Comparison of ENCODE assay signal across 8 cellular contexts in the genomic region with DNA sequence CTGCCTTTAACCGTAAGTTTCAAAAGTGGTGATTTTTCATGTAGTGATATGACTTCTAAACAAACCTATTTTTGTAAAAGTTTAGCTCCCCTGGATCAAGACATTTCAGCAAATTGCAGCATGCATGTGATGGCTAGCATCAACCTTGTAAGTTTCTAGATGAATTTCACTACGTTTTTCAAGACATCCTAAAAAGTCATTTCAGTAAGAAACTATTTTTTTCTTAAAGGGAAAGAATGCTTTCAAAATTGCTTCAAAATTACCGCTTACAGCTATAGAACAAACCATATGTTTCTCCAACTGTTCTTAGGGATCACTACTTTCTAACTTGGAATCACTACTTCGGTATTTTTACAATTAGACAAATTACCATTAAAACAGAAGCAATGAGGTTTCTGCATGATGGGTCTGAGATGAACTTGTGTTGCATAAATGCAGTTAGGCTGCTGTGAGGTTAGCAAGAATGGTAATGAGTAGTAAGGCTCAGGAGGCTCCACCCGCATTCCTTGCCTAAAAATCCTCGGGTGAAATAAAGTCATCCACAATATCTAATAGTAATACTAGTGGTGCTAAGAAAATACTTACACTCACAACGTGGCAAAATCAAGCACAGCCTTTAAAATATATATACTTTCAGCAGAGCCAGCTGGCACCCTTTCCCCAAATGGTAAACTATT. TPM values are rescaled to one million over a fixed set of nuclear protein-coding genes. Genes with fewer than 3 reads are reported as not detected.
A peak's percentile ranks its signal among the peaks of the same experiment; 100 is the strongest.
DNase-seq lines count a peak whose midpoint lies in the region; ATAC-seq and TF ChIP-seq lines count a peak whose summit lies in the region.

No MANE protein-coding gene starts in this region.

- no peak for TF ChIP-seq POLR2A in ovary (IDR thresholded peaks at IDR 0.05)

- ATAC-seq in HG03378 (IDR thresholded peaks at IDR 0.05; ENCODE audit: unreplicated experiment) (no peak), GM18867 (IDR thresholded peaks at IDR 0.05; ENCODE audit: unreplicated experiment) (no peak)

- peak overlapping the region; percentile 99 for H3K4me2 ChIP-seq in SK-N-SH
- H3K4me2 ChIP-seq in fibroblast of lung (ENCODE audit: extremely low read depth, insufficient read depth, low read length) = peak overlapping the region; percentile 97

- TF ChIP-seq CTCF in SK-N-SH (IDR thresholded peaks at IDR 0.05) (no peak), fibroblast of lung (conservative IDR thresholded peaks at IDR 0.05 in 1 of 2, IDR thresholded peaks at IDR 0.05 in 1 of 2; ENCODE audit: low read depth in 1 of 2, low read length in 2 of 2) (no peak), ovary (IDR thresholded peaks at IDR 0.05) (no peak)

- H3K4me3 Mint-ChIP-seq in CD8-positive, alpha-beta memory T cell = peak overlapping the region; percentile 88 to 93 (median 91)

- intact Hi-C loops in ovary (cut with DNase I) = loop anchor here in 1 of 4 donors (2.0 kb wide), 1 partner anchor 115 kb away; the partner anchor contains the start of gene HABP4

- H3F3A ChIP-seq in SK-N-SH (replicated peaks; ENCODE audit: insufficient read depth) = peaks cover 4% of the 10 kb centered on the region

- no peaks in the 10 kb centered on the region for H3K36me3 ChIP-seq in CD8-positive, alpha-beta memory T cell (ENCODE audit: insufficient read depth, low read length)
- H3K36me3 ChIP-seq in SK-N-SH (replicated peaks in 1 of 2; ENCODE audit: control insufficient read depth in 1 of 2, insufficient read depth in 2 of 2, low read length in 1 of 2) = peaks cover 5 to 7% of the 10 kb centered on the region in 2 experiments
- no peaks in the 10 kb centered on the region for H3K36me3 ChIP-seq in fibroblast of lung (ENCODE audit: control insufficient read depth, insufficient read depth, low read length)
- no peaks in the 10 kb centered on the region for H3K36me3 ChIP-seq in ovary

- peaks cover 0 to 3% of the 10 kb centered on the region in 2 donors for H3K27me3 Mint-ChIP-seq in CD8-positive, alpha-beta memory T cell

- H4K20me1 ChIP-seq in SK-N-SH (ENCODE audit: insufficient read depth) = no peaks in the 10 kb centered on the region
- no peaks in the 10 kb centered on the region for H4K20me1 ChIP-seq in fibroblast of lung (ENCODE audit: control insufficient read depth, extremely low read depth, insufficient read depth, low read length)

- H3K4me3 ChIP-seq in CD8-positive, alpha-beta memory T cell (ENCODE audit: low read length) = peak overlapping the region; percentile 82
- peak overlapping the region; percentile 67 to 78; a peak in 3 of 4 replicates for H3K4me3 ChIP-seq in SK-N-SH (ENCODE audit: low read depth in 2 of 2, low read length in 1 of 2)
- H3K4me3 ChIP-seq in fibroblast of lung (replicated peaks in 1 of 4; ENCODE audit: control extremely low read depth in 1 of 4, insufficient read depth in 1 of 4, low read depth in 3 of 4, low read length in 4 of 4) = peak overlapping the region; percentile 66 to 84 (median 76)
- H3K4me3 ChIP-seq in ovary = peak overlapping the region; percentile 64

- CTCF ChIA-PET in CD8-positive, alpha-beta memory T cell (lab: Charles Lee) = interaction anchor here (0.9 to 2.3 kb wide), 8 partner anchors 9 to 1052 kb away, joined by 3 to 11 read pairs (median 4); partner anchors contain the start of gene PRXL2C
- CTCF ChIA-PET in SK-N-SH (lab: Yijun Ruan, JAX) = interaction anchor here (0.6 to 2.4 kb wide), 19 partner anchors 10 to 1041 kb away, joined by 3 to 21 read pairs (median 3); no protein-coding TSS in a partner anchor

- H3K9me3 ChIP-seq in CD8-positive, alpha-beta memory T cell (ENCODE audit: low read length) = no peaks in the 10 kb centered on the region
- H3K9me3 ChIP-seq in SK-N-SH (no peaks in the 10 kb centered on the region), fibroblast of lung (ENCODE audit: control insufficient read depth, insufficient read depth, low read depth, low read length) (no peaks in the 10 kb centered on the region), ovary (no peaks in the 10 kb centered on the region)

- TF ChIP-seq EP300 in SK-N-SH (IDR thresholded peaks at IDR 0.05; ENCODE audit: borderline replicate concordance in 1 of 2, low read depth in 1 of 2, low read length in 1 of 2) (no peak), ovary (IDR thresholded peaks at IDR 0.05) (no peak)

- H3K9me3 Mint-ChIP-seq in CD8-positive, alpha-beta memory T cell = no peaks in the 10 kb centered on the region

- no peak overlapping the region; the same call in 1 of the 2 replicates for H3K9ac ChIP-seq in SK-N-SH
- no peak overlapping the region for H3K9ac ChIP-seq in fibroblast of lung (ENCODE audit: insufficient read depth, low read length)

- H3K9me2 ChIP-seq in SK-N-SH = no peaks in the 10 kb centered on the region

- H3K27ac ChIP-seq in CD8-positive, alpha-beta memory T cell (ENCODE audit: low read depth, low read length) = no peak overlapping the region
- H3K27ac ChIP-seq in SK-N-SH (ENCODE audit: low read depth in 2 of 2, low read length in 1 of 2) = peak overlapping the region in 1 of 2 experiments; percentile 49; a peak in 1 of 4 replicates
- no peak overlapping the region for H3K27ac ChIP-seq in fibroblast of lung (ENCODE audit: insufficient read depth, low read length)
- peak overlapping the region in 1 of 2 donors; percentile 83 for H3K27ac ChIP-seq in ovary

- H2AFZ ChIP-seq in SK-N-SH (ENCODE audit: low read depth) (peak overlapping the region; percentile 93; the same call in 1 of the 2 replicates), fibroblast of lung (ENCODE audit: low read length) (no peak overlapping the region)

- WGBS in SK-N-SH (ENCODE audit: low lambda C conversion rate) = 75% methylated on average over 7 of the region's 7 CpGs
- 10 to 17% (median 13%) methylated on average over 7 of the region's 7 CpGs for WGBS in ovary, 3 donors

- peaks cover 0 to 27% (median 6%) of the 10 kb centered on the region in 3 donors for H3K36me3 Mint-ChIP-seq in CD8-positive, alpha-beta memory T cell

- H3K27ac Mint-ChIP-seq in CD8-positive, alpha-beta memory T cell = peak overlapping the region; percentile 76 to 95 (median 82)

- H3K27me3 ChIP-seq in CD8-positive, alpha-beta memory T cell (ENCODE audit: insufficient read depth, low read length, poor library complexity, severe bottlenecking) = no peaks in the 10 kb centered on the region
- no peaks in the 10 kb centered on the region for H3K27me3 ChIP-seq in SK-N-SH (ENCODE audit: insufficient read depth)
- H3K27me3 ChIP-seq in fibroblast of lung (ENCODE audit: control insufficient read depth, insufficient read depth, low read length) = no peaks in the 10 kb centered on the region
- H3K27me3 ChIP-seq in ovary = no peaks in the 10 kb centered on the region

- peaks cover 28 to 36% (median 31%) of the 10 kb centered on the region in 3 donors for H3K4me1 Mint-ChIP-seq in CD8-positive, alpha-beta memory T cell

- no peak for TF ChIP-seq RAD21 in SK-N-SH (IDR thresholded peaks at IDR 0.05; ENCODE audit: low read length)

- peaks cover 20% of the 10 kb centered on the region for H3K4me1 ChIP-seq in CD8-positive, alpha-beta memory T cell (ENCODE audit: insufficient read depth, low read length)
- H3K4me1 ChIP-seq in SK-N-SH (ENCODE audit: control insufficient read depth in 1 of 2, insufficient read depth in 2 of 2, low read depth in 1 of 2, low read length in 1 of 2) = peaks cover 7% of the 10 kb centered on the region in 2 experiments; a peak in 2 of 4 replicates
- peaks cover 6% of the 10 kb centered on the region for H3K4me1 ChIP-seq in fibroblast of lung (ENCODE audit: control insufficient read depth, extremely low read depth, insufficient read depth, low read length)
- no peaks in the 10 kb centered on the region for H3K4me1 ChIP-seq in ovary (ENCODE audit: insufficient read depth)

- H3K79me2 ChIP-seq in SK-N-SH (ENCODE audit: insufficient read depth) = peaks cover 5% of the 10 kb centered on the region; the same call in 1 of the 2 replicates
- H3K79me2 ChIP-seq in fibroblast of lung (ENCODE audit: control insufficient read depth, insufficient read depth, low read length) = no peaks in the 10 kb centered on the region

- POLR2A ChIA-PET in CD8-positive, alpha-beta memory T cell (lab: Charles Lee) = interaction anchor here (0.7 to 2.0 kb wide), 3 partner anchors 116 to 201 kb away, joined by 3 to 22 read pairs (median 4); partner anchors contain the start of gene HABP4
- POLR2A ChIA-PET in SK-N-SH (lab: Yijun Ruan, JAX) = no interaction called here

- peak in 1 of 5 donors; percentile 16 for DNase-seq in CD8-positive, alpha-beta memory T cell
- DNase-seq in SK-N-SH (no peak), fibroblast of lung (ENCODE audit: low read depth in 2 of 2) (peak; percentile 50 to 51), ovary (no peak), HK-2 (ENCODE audit: unreplicated experiment) (no peak), NCI-H146 treated with DMSO at 0.1 percent for 48 hours (lab: John Stamatoyannopoulos, UW; ENCODE audit: unreplicated experiment) (no peak)

TF ChIP-seq in SK-N-SH, 30 proteins besides CTCF, POLR2A, EP300 and RAD21:
- TF ChIP-seq CHD2 (IDR thresholded peaks at IDR 0.05; ENCODE audit: low read length, partially characterized antibody) (no peak), EZH2phosphoT487 (IDR thresholded peaks at IDR 0.05; ENCODE audit: borderline replicate concordance, low read depth) (no peak), SIN3A (IDR thresholded peaks at IDR 0.05; ENCODE audit: borderline replicate concordance, low read depth, low read length) (no peak)

RNA-seq across cellular contexts. Expression of gene CDC14B, which starts 53.8 kb away (rescaled TPM):
- total RNA-seq in CD8-positive, alpha-beta memory T cell = 1 to 10 TPM; 4.6 to 6.3 TPM
- polyA plus RNA-seq in CD8-positive, alpha-beta memory T cell = 8.2 TPM
- 10.1 and 10.5 TPM in 2 replicates for polyA plus RNA-seq in SK-N-SH (2012; rRNA removed)
- polyA plus RNA-seq in SK-N-SH (2012; cell fraction: cytosol; rRNA removed) = 13.8 and 15.5 TPM in 2 replicates
- polyA plus RNA-seq in SK-N-SH (2012; cell fraction: nucleus; rRNA removed) = 12.5 and 21.1 TPM in 2 replicates
- total RNA-seq in fibroblast of lung = 46.0 and 68.5 TPM in 2 replicates
- polyA plus RNA-seq in fibroblast of lung = 31.9 and 38.0 TPM in 2 replicates
- polyA plus RNA-seq in fibroblast of lung (2012) = 22.5 and 28.0 TPM in 2 replicates
- 17.7 and 27.5 TPM in 2 replicates for polyA minus RNA-seq in fibroblast of lung (ENCODE audit: low replicate concordance)
- 10 to 100 TPM in 5 of 7 donors, 1 to 10 TPM in 2; 8.1 to 15.3 (median 11.4) TPM for total RNA-seq in ovary
- polyA plus RNA-seq in ovary = 10 to 100 TPM in 1 of 2 donors, 1 to 10 TPM in 1; 5.9 to 14.9 TPM

Comparison
In these comparisons a context has a peak if more than half of its experiments do, and no peak if none do; other contexts are left out.
1. DNase-seq: peak in fibroblast of lung (2 of 2); none in SK-N-SH (single experiment), ovary (0 of 5), HK-2 (single experiment) and NCI-H146 treated with DMSO at 0.1 percent for 48 hours (single experiment).
2. Peak in every context shown above with its lines, with median percentiles within 50 percentile points of each other: H3K4me3 ChIP-seq.